Comparison of ENCODE assay signal across 29 cellular contexts in the genomic region with DNA sequence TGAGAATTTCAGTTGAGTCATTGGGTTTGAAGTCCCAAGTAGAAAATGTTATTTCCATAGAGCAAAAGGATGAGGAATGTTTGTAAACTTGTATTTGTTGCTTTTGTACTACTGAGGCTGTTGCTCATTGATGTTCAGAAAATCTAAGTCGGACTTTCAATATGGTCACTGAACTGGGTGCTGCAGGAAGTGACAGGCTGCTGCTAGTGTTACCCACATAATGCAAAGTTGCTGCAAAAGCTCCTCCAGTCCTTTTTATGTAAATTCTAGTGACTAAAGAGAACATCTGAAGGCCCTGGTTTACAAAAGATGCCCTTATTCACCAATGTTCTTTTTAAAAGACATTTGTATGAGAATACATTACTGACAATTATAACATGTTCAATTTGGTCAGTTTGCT.
"Had no signal": no experiment of that assay in that cellular context is flagged by ENCODE, and none has a peak within 500 bp of the region (broad histone marks: within the 10 kb centered on the region; RNA-seq: fewer than 3 reads in every experiment).

No MANE protein-coding gene starts in this region.

- H3K9me3 Mint-ChIP-seq: activated B cell treated with CpG ODN at 0.5 μM for 24 hours had no signal

- FAIRE-seq: astrocyte, endothelial cell of umbilical vein, keratinocyte, small intestine had no signal

- H3K36me3 Mint-ChIP-seq: natural killer cell treated with Interleukin-12 subunit alpha and Interleukin-12 subunit beta and Interleukin-15 and Interleukin-18, amount 100 ng/mL, for 72 hours; stimulated activated memory B cell treated with anti-CD40 and anti-IgM and Interleukin-4, amounts not matched to agents 10 μg/mL and 1 μg/mL and 100 μg/mL, for 72 hours had no signal

- H3K27ac ChIP-seq: gastroesophageal sphincter, neutrophil, ovary, psoas muscle, sigmoid colon, stomach, thyroid gland, upper lobe of left lung, vagina had no signal

- H3K9me3 ChIP-seq: gastroesophageal sphincter, neutrophil, ovary, psoas muscle, thyroid gland, upper lobe of left lung, vagina had no signal

- H3K4me1 Mint-ChIP-seq: activated B cell treated with CpG ODN at 0.5 μM for 24 hours; activated CD4-positive, alpha-beta T cell treated with anti-CD3 and anti-CD28 coated beads for 36 hours; stimulated activated memory B cell treated with anti-CD40 and anti-IgM and Interleukin-4, amounts not matched to agents 10 μg/mL and 1 μg/mL and 100 μg/mL, for 72 hours had no signal

- ATAC-seq: activated CD4-positive, alpha-beta T cell treated with anti-CD3 and anti-CD28 coated beads for 36 hours; activated CD8-positive, alpha-beta T cell treated with anti-CD3 and anti-CD28 coated beads, Interleukin-2, amount 10 ng/mL, durations not matched to agents 7 days and 5 days; gastroesophageal sphincter; left cardiac atrium; left ventricle myocardium superior; mucosa of descending colon; psoas muscle; stimulated activated memory B cell treated with anti-CD40 and anti-IgM and Interleukin-4, amounts not matched to agents 10 μg/mL and 1 μg/mL and 100 μg/mL, for 72 hours had no signal

- H3K4me1 ChIP-seq: gastroesophageal sphincter, psoas muscle, sigmoid colon, stomach, thyroid gland, upper lobe of left lung, vagina had no signal

- H3K4me3 Mint-ChIP-seq: activated B cell treated with CpG ODN at 0.5 μM for 24 hours; activated CD4-positive, alpha-beta T cell treated with anti-CD3 and anti-CD28 coated beads for 36 hours; activated CD8-positive, alpha-beta T cell treated with anti-CD3 and anti-CD28 coated beads, Interleukin-2, amount 10 ng/mL, durations not matched to agents 7 days and 5 days; natural killer cell treated with Interleukin-12 subunit alpha and Interleukin-12 subunit beta and Interleukin-15 and Interleukin-18, amount 100 ng/mL, for 72 hours; stimulated activated memory B cell treated with anti-CD40 and anti-IgM and Interleukin-4, amounts not matched to agents 10 μg/mL and 1 μg/mL and 100 μg/mL, for 72 hours had no signal

- H3K4me3 ChIP-seq: gastroesophageal sphincter, mucosa of descending colon, ovary, psoas muscle, sigmoid colon, stomach, thyroid gland, upper lobe of left lung, vagina had no signal

- H3K27ac Mint-ChIP-seq: activated B cell treated with CpG ODN at 0.5 μM for 24 hours; activated CD4-positive, alpha-beta T cell treated with anti-CD3 and anti-CD28 coated beads for 36 hours; activated CD8-positive, alpha-beta T cell treated with anti-CD3 and anti-CD28 coated beads, Interleukin-2, amount 10 ng/mL, durations not matched to agents 7 days and 5 days; natural killer cell treated with Interleukin-12 subunit alpha and Interleukin-12 subunit beta and Interleukin-15 and Interleukin-18, amount 100 ng/mL, for 72 hours; stimulated activated memory B cell treated with anti-CD40 and anti-IgM and Interleukin-4, amounts not matched to agents 10 μg/mL and 1 μg/mL and 100 μg/mL, for 72 hours had no signal

- H3K36me3 ChIP-seq: gastroesophageal sphincter, neutrophil, ovary, sigmoid colon, stomach, thyroid gland, upper lobe of left lung, vagina had no signal

- DNase-seq: activated B cell treated with CpG ODN at 0.5 μM for 24 hours; activated CD4-positive, alpha-beta T cell treated with anti-CD3 and anti-CD28 coated beads for 36 hours; activated CD8-positive, alpha-beta T cell treated with anti-CD3 and anti-CD28 coated beads, Interleukin-2, amount 10 ng/mL, durations not matched to agents 7 days and 5 days; activated gamma-delta T cell treated with Interleukin-2 at 50 U/mL for 16 hours; activated naive CD4-positive, alpha-beta T cell treated with anti-CD3 and anti-CD28 coated beads, Interleukin-2, amount 50 U/mL, for 16 hours; activated T-cell treated with anti-CD3 and anti-CD28 coated beads for 4 hours; amniotic stem cell; central memory CD4-positive, alpha-beta T cell; hippocampal formation; left cardiac atrium; left ventricle myocardium superior; mucosa of descending colon; ovary; psoas muscle; sigmoid colon; small intestine; stimulated activated CD4-positive, alpha-beta T cell treated with anti-CD3 and anti-CD28 coated beads, Interleukin-4, amount 100 ng/mL, for 4 hours; stimulated activated CD8-positive, alpha-beta memory T cell treated with anti-CD3 and anti-CD28 coated beads, Interleukin-4, amount 100 ng/mL, for 48 hours; stomach; thyroid gland; upper lobe of left lung had no signal

- H3K27me3 Mint-ChIP-seq: activated CD4-positive, alpha-beta T cell treated with anti-CD3 and anti-CD28 coated beads for 36 hours; natural killer cell treated with Interleukin-12 subunit alpha and Interleukin-12 subunit beta and Interleukin-15 and Interleukin-18, amount 100 ng/mL, for 72 hours had no signal

- H3K27me3 ChIP-seq: gastroesophageal sphincter, neutrophil, ovary, sigmoid colon, stomach, thyroid gland, upper lobe of left lung, vagina had no signal
